Comparison of ENCODE assay signal across 11 cellular contexts in genomic region chrX:107935200-107935599, GRCh38. TPM values are rescaled to one million over a fixed set of nuclear protein-coding genes. Genes with fewer than 3 reads are reported as not detected.
DNase-seq lines count a peak whose midpoint lies in the region; ATAC-seq and TF ChIP-seq lines count a peak whose summit lies in the region.
"Had no signal": no experiment of that assay in that cellular context is flagged by ENCODE, and none has a peak within 500 bp of the region (broad histone marks: within the 10 kb centered on the region; RNA-seq: fewer than 3 reads in every experiment).

No MANE protein-coding gene starts in this region.

- ATAC-seq in HG02884 (IDR thresholded peaks at IDR 0.05; ENCODE audit: unreplicated experiment) = no peak

- H3K4me3 ChIP-seq in choroid plexus epithelial cell (ENCODE audit: low read depth, low read length) = peak overlapping the region; percentile 46

- DNase-seq in AG20443 (ENCODE audit: low spot score) (peak; percentile 9), LoVo (ENCODE audit: low spot score) (peak; percentile 1), choroid plexus epithelial cell (ENCODE audit: low read depth) (peak; percentile 41), left kidney (ENCODE audit: low read depth, low spot score) (peak; percentile 0), NCI-H1092 (lab: John Stamatoyannopoulos, UW) (no peak), SK-N-DZ (ENCODE audit: low spot score) (no peak), superior temporal gyrus (ENCODE audit: extremely low spot score) (no peak)
- DNase-seq: activated CD8-positive, alpha-beta memory T cell treated with anti-CD3 and anti-CD28 coated beads, Interleukin-2, amount 50 U/mL, for 4 hours; CD4-positive, alpha-beta memory T cell; NCI-H1930 had no signal

- no peak for TF ChIP-seq CTCF in choroid plexus epithelial cell (conservative IDR thresholded peaks at IDR 0.05; ENCODE audit: low read depth, low read length)

RNA-seq across cellular contexts. Expression of gene TEX13B, which starts 47.0 kb away (rescaled TPM):
- 0.21 TPM in 1 of 2 replicates, not detected in the other for polyA plus RNA-seq in SK-N-DZ (2014; cell fraction: cytosol; rRNA removed)
- 0.59 TPM in 1 of 2 replicates, not detected in the other for polyA plus RNA-seq in SK-N-DZ (2014; cell fraction: nucleus; rRNA removed)
- polyA plus RNA-seq: CD4-positive, alpha-beta memory T cell had no signal

Comparison
In these comparisons a context has a peak if more than half of its experiments do, and no peak if none do; other contexts are left out.
1. DNase-seq: peak in AG20443 (single experiment), LoVo (single experiment), choroid plexus epithelial cell (single experiment) and left kidney (single experiment); none in NCI-H1092 (single experiment), SK-N-DZ (single experiment) and superior temporal gyrus (single experiment).